ENCODE assay signal across 10 cellular contexts in genomic region chr2:10330700-10331032, GRCh38. TPM values are rescaled to one million over a fixed set of nuclear protein-coding genes. Genes with fewer than 3 reads are reported as not detected.
DNase-seq lines count a peak whose midpoint lies in the region; ATAC-seq, FAIRE-seq and TF ChIP-seq lines count a peak whose summit lies in the region.
"Had no signal": no experiment of that assay in that cellular context is flagged by ENCODE, and none has a peak within 500 bp of the region (broad histone marks: within the 10 kb centered on the region; RNA-seq: fewer than 3 reads in every experiment).

No MANE protein-coding gene starts in this region.

- peak overlapping the region; percentile 59 to 85 for H3K27ac ChIP-seq in left lung
- H3K27ac ChIP-seq: VCaP had no signal

- peaks cover 0 to 8% of the 10 kb centered on the region in 2 donors for H3K9me3 ChIP-seq in left lung

- TF ChIP-seq CTCF in left lung (IDR thresholded peaks at IDR 0.05): no peak

- no peak for TF ChIP-seq POLR2A in GM12892 (IDR thresholded peaks at IDR 0.05; ENCODE audit: low read depth, low read length)

- no peak for DNase-seq in activated CD8-positive, alpha-beta memory T cell treated with anti-CD3 and anti-CD28 coated beads, Interleukin-2, amount 10 ng/mL, durations not matched to agents 7 days and 5 days
- no peak for DNase-seq in activated CD8-positive, alpha-beta memory T cell treated with anti-CD3 and anti-CD28 coated beads, Interleukin-2, amount 50 U/mL, for 48 hours
- DNase-seq in left lung: no peak
- DNase-seq in GM12892 (ENCODE audit: insufficient read length): no peak
- no peak for DNase-seq in T-helper 9 cell
- DNase-seq: GOT3 had no signal

- H3K27me3 ChIP-seq in left lung: no peaks in the 10 kb centered on the region

- no peaks in the 10 kb centered on the region for H3K9me3 Mint-ChIP-seq in activated CD8-positive, alpha-beta memory T cell treated with anti-CD3 and anti-CD28 coated beads, Interleukin-2, amount 10 ng/mL, durations not matched to agents 7 days and 5 days (ENCODE audit: low read depth)
- peaks cover 9% of the 10 kb centered on the region for H3K9me3 Mint-ChIP-seq in T-helper 1 cell treated with Interleukin-12 subunit alpha and Interleukin-12 subunit beta and Interleukin-4 antibody, amounts not matched to agents 30 μg/mL and 1 μg/mL, for 36 hours
- peaks cover 5% of the 10 kb centered on the region for H3K9me3 Mint-ChIP-seq in stimulated activated memory B cell treated with anti-CD40 and anti-IgM and Interleukin-4, amounts not matched to agents 10 μg/mL and 1 μg/mL and 100 μg/mL, for 72 hours

- no peak for ATAC-seq in activated CD8-positive, alpha-beta memory T cell treated with anti-CD3 and anti-CD28 coated beads, Interleukin-2, amount 10 ng/mL, durations not matched to agents 7 days and 5 days
- ATAC-seq in left lung: no peak
- no peak for ATAC-seq in stimulated activated memory B cell treated with anti-CD40 and anti-IgM and Interleukin-4, amounts not matched to agents 10 μg/mL and 1 μg/mL and 100 μg/mL, for 72 hours
- no peak for ATAC-seq in GM21528 (IDR thresholded peaks at IDR 0.05; ENCODE audit: low FRiP score, unreplicated experiment)

- no peak for FAIRE-seq in GM12892 (lab: Jason Lieb, UNC)

- peaks cover 32 to 71% of the 10 kb centered on the region in 2 donors for H3K4me1 ChIP-seq in left lung

- H3K4me1 Mint-ChIP-seq in activated CD8-positive, alpha-beta memory T cell treated with anti-CD3 and anti-CD28 coated beads, Interleukin-2, amount 10 ng/mL, durations not matched to agents 7 days and 5 days: peaks cover 52% of the 10 kb centered on the region
- H3K4me1 Mint-ChIP-seq in T-helper 1 cell treated with Interleukin-12 subunit alpha and Interleukin-12 subunit beta and Interleukin-4 antibody, amounts not matched to agents 30 μg/mL and 1 μg/mL, for 36 hours (ENCODE audit: low read depth): peaks cover 55% of the 10 kb centered on the region
- H3K4me1 Mint-ChIP-seq in stimulated activated memory B cell treated with anti-CD40 and anti-IgM and Interleukin-4, amounts not matched to agents 10 μg/mL and 1 μg/mL and 100 μg/mL, for 72 hours: peaks cover 80% of the 10 kb centered on the region

- peak overlapping the region; percentile 87 for H3K27ac Mint-ChIP-seq in activated CD8-positive, alpha-beta memory T cell treated with anti-CD3 and anti-CD28 coated beads, Interleukin-2, amount 10 ng/mL, durations not matched to agents 7 days and 5 days
- H3K27ac Mint-ChIP-seq in T-helper 1 cell treated with Interleukin-12 subunit alpha and Interleukin-12 subunit beta and Interleukin-4 antibody, amounts not matched to agents 30 μg/mL and 1 μg/mL, for 36 hours: peak overlapping the region; percentile 70
- peak overlapping the region; percentile 93 for H3K27ac Mint-ChIP-seq in stimulated activated memory B cell treated with anti-CD40 and anti-IgM and Interleukin-4, amounts not matched to agents 10 μg/mL and 1 μg/mL and 100 μg/mL, for 72 hours

- intact Hi-C loops in left lung (cut with DNase I): no loop called here

- peak overlapping the region in 1 of 2 donors; percentile 26 for H3K4me3 ChIP-seq in left lung

- H3K36me3 Mint-ChIP-seq in activated CD8-positive, alpha-beta memory T cell treated with anti-CD3 and anti-CD28 coated beads, Interleukin-2, amount 10 ng/mL, durations not matched to agents 7 days and 5 days: peaks cover 14% of the 10 kb centered on the region
- H3K36me3 Mint-ChIP-seq in T-helper 1 cell treated with Interleukin-12 subunit alpha and Interleukin-12 subunit beta and Interleukin-4 antibody, amounts not matched to agents 30 μg/mL and 1 μg/mL, for 36 hours (ENCODE audit: low read depth): peaks cover 12% of the 10 kb centered on the region
- peaks cover 13% of the 10 kb centered on the region for H3K36me3 Mint-ChIP-seq in stimulated activated memory B cell treated with anti-CD40 and anti-IgM and Interleukin-4, amounts not matched to agents 10 μg/mL and 1 μg/mL and 100 μg/mL, for 72 hours

- no peaks in the 10 kb centered on the region for H3K36me3 ChIP-seq in left lung

- peak overlapping the region; percentile 82 for H3K4me3 Mint-ChIP-seq in activated CD8-positive, alpha-beta memory T cell treated with anti-CD3 and anti-CD28 coated beads, Interleukin-2, amount 10 ng/mL, durations not matched to agents 7 days and 5 days
- peak overlapping the region; percentile 80 for H3K4me3 Mint-ChIP-seq in T-helper 1 cell treated with Interleukin-12 subunit alpha and Interleukin-12 subunit beta and Interleukin-4 antibody, amounts not matched to agents 30 μg/mL and 1 μg/mL, for 36 hours
- peak overlapping the region; percentile 79 for H3K4me3 Mint-ChIP-seq in stimulated activated memory B cell treated with anti-CD40 and anti-IgM and Interleukin-4, amounts not matched to agents 10 μg/mL and 1 μg/mL and 100 μg/mL, for 72 hours

- no peaks in the 10 kb centered on the region for H3K27me3 Mint-ChIP-seq in activated CD8-positive, alpha-beta memory T cell treated with anti-CD3 and anti-CD28 coated beads, Interleukin-2, amount 10 ng/mL, durations not matched to agents 7 days and 5 days
- H3K27me3 Mint-ChIP-seq in T-helper 1 cell treated with Interleukin-12 subunit alpha and Interleukin-12 subunit beta and Interleukin-4 antibody, amounts not matched to agents 30 μg/mL and 1 μg/mL, for 36 hours (ENCODE audit: low read depth): no peaks in the 10 kb centered on the region
- no peaks in the 10 kb centered on the region for H3K27me3 Mint-ChIP-seq in stimulated activated memory B cell treated with anti-CD40 and anti-IgM and Interleukin-4, amounts not matched to agents 10 μg/mL and 1 μg/mL and 100 μg/mL, for 72 hours

- CTCF ChIA-PET in activated CD8-positive, alpha-beta memory T cell treated with anti-CD3 and anti-CD28 coated beads, Interleukin-2, amount 10 ng/mL, durations not matched to agents 7 days and 5 days (lab: Charles Lee): interaction anchor here (1.0 to 7.0 kb wide), 6 partner anchors 15 to 206 kb away, joined by 3 to 63 read pairs (median 4); partner anchors contain the start of gene HPCAL1

RNA-seq across cellular contexts. Expression of gene HPCAL1, which starts 28.0 kb away (rescaled TPM):
- 10 to 100 TPM; 29.0 to 47.0 TPM for total RNA-seq in activated CD8-positive, alpha-beta memory T cell treated with anti-CD3 and anti-CD28 coated beads, Interleukin-2, amount 10 ng/mL, durations not matched to agents 7 days and 5 days
- total RNA-seq in left lung: 100 to 1,000 TPM; 107 to 108 TPM
- 4.1 TPM for polyA plus RNA-seq in GM12892 (2012; ENCODE audit: missing spikeins)
